ENCODE assay signal across 14 cellular contexts in genomic region chr11:103926990-103927389, GRCh38.
"Had no signal": no experiment of that assay in that cellular context is flagged by ENCODE, and none has a peak within 500 bp of the region (broad histone marks: within the 10 kb centered on the region; RNA-seq: fewer than 3 reads in every experiment).

No MANE protein-coding gene starts in this region.

- FAIRE-seq: keratinocyte, pancreas had no signal

- DNase-seq: cortex of kidney; effector memory CD8-positive, alpha-beta T cell; left ventricle myocardium superior; natural killer cell; pancreas; right lobe of liver; stimulated activated CD4-positive, alpha-beta T cell treated with anti-CD3 and anti-CD28 coated beads, Interleukin-12 subunit alpha, Interleukin-12 subunit beta, amount 100 ng/mL, for 4 hours; stimulated activated CD4-positive, alpha-beta T cell treated with anti-CD3 and anti-CD28 coated beads, Interleukin-1b, Interleukin-23, amount 100 ng/mL, for 48 hours; stimulated activated CD4-positive, alpha-beta T cell treated with anti-CD3 and anti-CD28 coated beads, Interleukin-4, amount 100 ng/mL, for 1 hour; stimulated activated CD8-positive, alpha-beta memory T cell treated with anti-CD3 and anti-CD28 coated beads, Interleukin-4, amount 100 ng/mL, for 48 hours; stimulated activated naive CD4-positive, alpha-beta T cell; stimulated activated naive CD8-positive, alpha-beta T cell treated with anti-CD3 and anti-CD28 coated beads, Interleukin-15, amount 100 ng/mL, for 72 hours; transverse colon had no signal

- ATAC-seq: effector memory CD8-positive, alpha-beta T cell; right lobe of liver; stimulated activated naive CD8-positive, alpha-beta T cell treated with anti-CD3 and anti-CD28 coated beads, Interleukin-15, amount 100 ng/mL, for 72 hours had no signal
